Comparison of ENCODE assay signal across 1 cellular context in the genomic region with DNA sequence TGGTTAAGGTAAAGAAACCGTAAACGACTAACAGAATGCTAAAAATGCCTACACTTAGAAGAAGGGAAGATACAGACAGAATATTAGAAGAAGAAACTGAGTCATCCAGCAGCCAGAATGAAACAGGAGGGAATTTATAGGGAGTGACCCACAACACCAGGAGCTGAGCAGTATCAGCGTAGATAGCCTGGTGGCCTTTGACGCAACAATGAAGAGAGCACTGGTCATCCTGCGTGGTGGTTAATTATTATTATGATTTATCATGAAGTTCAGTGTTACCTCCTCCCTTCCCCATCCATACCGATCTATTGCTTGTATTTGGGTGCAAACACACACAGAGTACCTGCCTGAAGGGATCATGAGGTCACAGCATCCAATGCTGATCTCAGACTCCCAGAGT.
TF ChIP-seq lines count a peak whose summit lies in the region.

No MANE protein-coding gene starts in this region.

TF ChIP-seq in IMR-90, 13 proteins besides CTCF, POLR2A, EP300 and RAD21 (continued from another document):
- TF ChIP-seq SMC3 (IDR thresholded peaks at IDR 0.05; ENCODE audit: low read depth, low read length) (no peak), MAZ (IDR thresholded peaks at IDR 0.05; ENCODE audit: borderline replicate concordance, low read depth, low read length) (no peak)
